1 cellular context compared by ENCODE assay signal in the genomic region with DNA sequence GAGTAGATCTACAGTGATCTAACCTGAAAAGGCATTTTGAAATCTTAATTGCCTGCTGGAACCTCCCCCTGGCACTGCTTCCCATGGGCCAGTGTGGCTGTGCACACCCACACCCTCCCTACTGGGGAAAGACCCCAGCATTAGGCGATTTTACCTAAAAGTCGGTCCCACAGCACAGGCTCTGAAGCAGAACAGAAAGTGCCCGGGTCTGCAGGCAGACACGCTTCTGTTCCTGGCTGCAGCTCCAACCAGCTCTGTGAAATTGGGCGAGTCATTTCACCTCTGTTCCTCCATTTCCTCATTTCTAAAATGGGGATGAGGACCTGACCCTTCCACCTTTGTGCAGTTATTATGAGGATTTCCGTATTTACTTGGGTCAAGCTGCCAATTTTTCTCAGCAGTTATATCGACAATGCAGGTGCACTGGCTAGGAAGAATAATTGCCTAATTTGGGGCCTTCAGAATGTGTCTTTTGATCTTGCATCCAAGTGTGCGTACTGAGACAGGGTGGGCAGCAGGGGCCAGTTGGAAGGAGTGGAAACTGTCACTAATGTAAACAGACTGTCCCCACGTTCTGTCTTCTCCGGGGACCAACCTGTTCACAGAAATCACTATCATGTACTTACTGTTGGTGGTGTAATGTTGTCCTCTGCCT.
TF ChIP-seq lines count a peak whose summit lies in the region.

No MANE protein-coding gene starts in this region.

TF ChIP-seq in WTC11, 78 proteins besides CTCF, POLR2A, EP300 and RAD21 (continued from another document):
- TF ChIP-seq FOXP4 (CRISPR knock-in tag; IDR thresholded peaks at IDR 0.05): no peak
- TF ChIP-seq ATF1 (CRISPR knock-in tag; IDR thresholded peaks at IDR 0.05): no peak
- no peak for TF ChIP-seq EMX1 (CRISPR knock-in tag; IDR thresholded peaks at IDR 0.05)
